In the genomic region with DNA sequence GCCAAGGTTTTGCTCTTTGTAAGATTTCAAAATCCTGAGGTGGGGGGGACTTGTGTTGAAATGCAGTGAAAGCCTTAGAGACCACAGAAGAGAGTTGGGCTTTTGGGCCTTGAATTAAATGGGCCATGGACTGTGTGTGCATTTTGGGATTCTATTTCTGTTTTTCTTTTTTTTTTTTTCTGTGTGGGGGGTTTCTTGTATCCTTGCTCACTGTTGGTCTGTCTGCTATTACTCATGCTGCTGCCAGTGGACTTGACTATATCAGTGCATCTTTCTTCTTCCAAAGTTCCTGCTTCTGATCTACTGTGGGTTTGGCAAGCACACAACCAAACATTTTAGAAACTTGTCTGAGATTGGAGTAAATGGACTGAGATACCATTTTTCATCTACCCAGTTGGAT, we compare ENCODE assay signal across 1 cellular context.
TF ChIP-seq lines count a peak whose summit lies in the region.

No MANE protein-coding gene starts in this region.

TF ChIP-seq in SK-N-SH treated with all-trans-retinoic acid at 6 μM for 48 hours, 23 proteins besides CTCF, POLR2A, EP300 and RAD21 (continued from another document):
- TF ChIP-seq, protein P1, sequence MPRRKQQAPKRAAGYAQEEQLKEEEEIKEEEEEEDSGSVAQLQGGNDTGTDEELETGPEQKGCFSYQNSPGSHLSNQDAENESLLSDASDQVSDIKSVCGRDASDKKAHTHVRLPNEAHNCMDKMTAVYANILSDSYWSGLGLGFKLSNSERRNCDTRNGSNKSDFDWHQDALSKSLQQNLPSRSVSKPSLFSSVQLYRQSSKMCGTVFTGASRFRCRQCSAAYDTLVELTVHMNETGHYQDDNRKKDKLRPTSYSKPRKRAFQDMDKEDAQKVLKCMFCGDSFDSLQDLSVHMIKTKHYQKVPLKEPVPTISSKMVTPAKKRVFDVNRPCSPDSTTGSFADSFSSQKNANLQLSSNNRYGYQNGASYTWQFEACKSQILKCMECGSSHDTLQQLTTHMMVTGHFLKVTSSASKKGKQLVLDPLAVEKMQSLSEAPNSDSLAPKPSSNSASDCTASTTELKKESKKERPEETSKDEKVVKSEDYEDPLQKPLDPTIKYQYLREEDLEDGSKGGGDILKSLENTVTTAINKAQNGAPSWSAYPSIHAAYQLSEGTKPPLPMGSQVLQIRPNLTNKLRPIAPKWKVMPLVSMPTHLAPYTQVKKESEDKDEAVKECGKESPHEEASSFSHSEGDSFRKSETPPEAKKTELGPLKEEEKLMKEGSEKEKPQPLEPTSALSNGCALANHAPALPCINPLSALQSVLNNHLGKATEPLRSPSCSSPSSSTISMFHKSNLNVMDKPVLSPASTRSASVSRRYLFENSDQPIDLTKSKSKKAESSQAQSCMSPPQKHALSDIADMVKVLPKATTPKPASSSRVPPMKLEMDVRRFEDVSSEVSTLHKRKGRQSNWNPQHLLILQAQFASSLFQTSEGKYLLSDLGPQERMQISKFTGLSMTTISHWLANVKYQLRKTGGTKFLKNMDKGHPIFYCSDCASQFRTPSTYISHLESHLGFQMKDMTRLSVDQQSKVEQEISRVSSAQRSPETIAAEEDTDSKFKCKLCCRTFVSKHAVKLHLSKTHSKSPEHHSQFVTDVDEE (CRISPR knock-in tag; IDR thresholded peaks at IDR 0.05), result no peak
